ENCODE assay signal across 11 cellular contexts in the genomic region with DNA sequence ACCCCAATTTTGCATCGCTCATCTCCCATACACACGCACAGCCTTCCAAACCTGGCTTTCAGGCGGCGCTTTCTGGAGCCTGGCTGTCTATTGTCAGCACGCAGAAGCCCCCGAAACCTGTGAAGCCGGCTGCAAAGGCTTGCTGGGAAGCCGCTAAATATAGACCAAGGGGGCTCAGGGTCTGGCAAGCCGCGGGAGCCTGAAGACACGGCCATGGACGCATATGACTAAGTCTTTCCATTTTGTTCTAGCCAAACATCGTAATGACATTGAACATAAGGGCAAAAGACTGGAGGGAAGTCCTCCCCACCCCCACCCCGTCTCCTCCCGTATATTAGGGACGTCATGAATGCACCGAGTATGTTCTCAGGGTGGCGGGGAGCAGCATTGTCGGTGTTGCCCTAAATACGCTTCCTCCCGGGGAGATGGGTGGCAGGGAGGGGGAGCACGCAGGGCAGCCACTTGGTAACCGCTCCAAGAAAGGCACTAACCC. TPM values are rescaled to one million over a fixed set of nuclear protein-coding genes. Genes with fewer than 3 reads are reported as not detected.
DNase-seq lines count a peak whose midpoint lies in the region; ATAC-seq and TF ChIP-seq lines count a peak whose summit lies in the region.
"Had no signal": no experiment of that assay in that cellular context is flagged by ENCODE, and none has a peak within 500 bp of the region (broad histone marks: within the 10 kb centered on the region; RNA-seq: fewer than 3 reads in every experiment).

No MANE protein-coding gene starts in this region.

- no peak overlapping the region for H3K27ac ChIP-seq in RWPE2 (ENCODE audit: poor library complexity, severe bottlenecking)
- peak overlapping the region; percentile 68 to 81 for H3K27ac ChIP-seq in right atrium auricular region
- H3K27ac ChIP-seq: skin epidermis had no signal

- TF ChIP-seq CTCF in RWPE2 (IDR thresholded peaks at IDR 0.05; ENCODE audit: poor library complexity, severe bottlenecking) (no peak), right atrium auricular region (IDR thresholded peaks at IDR 0.05) (no peak)

- H3K4me1 ChIP-seq in RWPE2 (ENCODE audit: insufficient read depth, poor library complexity, severe bottlenecking) (no peaks in the 10 kb centered on the region), right atrium auricular region (no peaks in the 10 kb centered on the region)

- H3K27me3 ChIP-seq in RWPE2 (ENCODE audit: insufficient read depth, poor library complexity, severe bottlenecking) (peaks cover 79% of the 10 kb centered on the region), right atrium auricular region (no peaks in the 10 kb centered on the region)

- no peak for DNase-seq in RWPE2 (ENCODE audit: low spot score)
- no peak for DNase-seq in right atrium auricular region (ENCODE audit: low spot score)
- peak; percentile 55 for DNase-seq in putamen (ENCODE audit: low spot score)
- DNase-seq in activated gamma-delta T cell (lab: John Stamatoyannopoulos, UW): no peak
- DNase-seq in NK-92 (lab: John Stamatoyannopoulos, UW; ENCODE audit: unreplicated experiment): no peak
- DNase-seq: IMR-90 had no signal

- ATAC-seq in HG02885 (IDR thresholded peaks at IDR 0.05; ENCODE audit: poor library complexity, unreplicated experiment) (peak; percentile 9), RWPE2 (ENCODE audit: low read depth) (peak; percentile 5; the same call in 1 of the 3 replicates), GM21360 (IDR thresholded peaks at IDR 0.05; ENCODE audit: unreplicated experiment) (no peak), HG03045 (IDR thresholded peaks at IDR 0.05; ENCODE audit: unreplicated experiment) (no peak)

- H3K36me3 ChIP-seq in RWPE2 (ENCODE audit: low read depth): no peaks in the 10 kb centered on the region
- H3K36me3 ChIP-seq in right atrium auricular region: no peaks in the 10 kb centered on the region

- H3K4me3 ChIP-seq in RWPE2 (ENCODE audit: severe bottlenecking) (peak overlapping the region; percentile 38), right atrium auricular region (peak overlapping the region; percentile 58 to 60)

- H3K9me3 ChIP-seq in RWPE2 (ENCODE audit: severe bottlenecking) (no peaks in the 10 kb centered on the region), right atrium auricular region (no peaks in the 10 kb centered on the region)

RNA-seq across cellular contexts. Expression of gene CTNND2, which starts 1.1 kb away (rescaled TPM):
- total RNA-seq in right atrium auricular region: 1 to 10 TPM; 8.6 to 9.0 TPM
- total RNA-seq: activated T-helper 1 cell treated with anti-CD3 and anti-CD28 coated beads, Interleukin-12 subunit alpha, Interleukin-12 subunit beta, Interleukin-2, Interleukin-4 antibody, amounts not matched to agents 30 ng/mL and 10 ng/mL and 1 ng/mL, durations not matched to agents 14 hours and 24 hours and 36 hours; IMR-90 had no signal

Comparison
In these comparisons a context has a peak if more than half of its experiments do, and no peak if none do; other contexts are left out.
1. ATAC-seq: peak in HG02885 (single experiment) and RWPE2 (single experiment); none in GM21360 (single experiment) and HG03045 (single experiment).